Comparison of ENCODE assay signal across 8 cellular contexts in genomic region chr4:151133311-151133710, GRCh38.
"Had no signal": no experiment of that assay in that cellular context is flagged by ENCODE, and none has a peak within 500 bp of the region (broad histone marks: within the 10 kb centered on the region; RNA-seq: fewer than 3 reads in every experiment).

No MANE protein-coding gene starts in this region.

- H3K4me3 ChIP-seq: GM12878 had no signal

- FAIRE-seq: G401.6, GM12878, GM12891, GM12892, GM18507, GM19239 had no signal

- ATAC-seq: GM12878 had no signal

- DNase-seq: GDM1, GF-D8 had no signal
